Comparison of ENCODE assay signal across 10 cellular contexts in genomic region chr4:138405934-138406567, GRCh38.
DNase-seq lines count a peak whose midpoint lies in the region; ATAC-seq and TF ChIP-seq lines count a peak whose summit lies in the region.
"Had no signal": no experiment of that assay in that cellular context is flagged by ENCODE, and none has a peak within 500 bp of the region (broad histone marks: within the 10 kb centered on the region; RNA-seq: fewer than 3 reads in every experiment).

No MANE protein-coding gene starts in this region.

- 0 out of 2 replicates have a peak, but pooled peaks cover 2% of the 10 kb centered on the region for H3K36me3 Mint-ChIP-seq in WTC11
- H3K36me3 Mint-ChIP-seq: CD4-positive, CD25-positive, alpha-beta regulatory T cell had no signal

- POLR2A ChIA-PET in AG04449 (lab: Yijun Ruan, JAX) (no interaction called here), WTC11 (lab: Charles Lee) (no interaction called here)

- H3K27ac Mint-ChIP-seq in WTC11 = no peak overlapping the region
- H3K27ac Mint-ChIP-seq: CD4-positive, CD25-positive, alpha-beta regulatory T cell had no signal

- TF ChIP-seq CTCF in AG04449 (IDR thresholded peaks at IDR 0.05; ENCODE audit: insufficient read depth, low read length, missing control alignments) (no peak), WTC11 (IDR thresholded peaks at IDR 0.05) (no peak)

- no peaks in the 10 kb centered on the region for H3K27me3 ChIP-seq in HAP-1 (ENCODE audit: low read depth)
- H3K27me3 ChIP-seq: SJSA1 had no signal

- H3K4me1 ChIP-seq in HAP-1 = no peaks in the 10 kb centered on the region

- H3K9me3 ChIP-seq in HAP-1 = no peaks in the 10 kb centered on the region
- H3K9me3 ChIP-seq: SJSA1 had no signal

- H3K4me3 ChIP-seq in AG04449 (ENCODE audit: low read depth, low read length) = no peak overlapping the region
- no peak overlapping the region for H3K4me3 ChIP-seq in HAP-1
- H3K4me3 ChIP-seq: SJSA1 had no signal

- peaks cover 5% of the 10 kb centered on the region for H3K9me3 Mint-ChIP-seq in WTC11

- no peaks in the 10 kb centered on the region for H3K27me3 Mint-ChIP-seq in WTC11 (ENCODE audit: low read depth)
- H3K27me3 Mint-ChIP-seq: CD4-positive, CD25-positive, alpha-beta regulatory T cell had no signal

- H3K36me3 ChIP-seq in HAP-1 (replicated peaks) = no peaks in the 10 kb centered on the region
- H3K36me3 ChIP-seq: SJSA1 had no signal

- CTCF ChIA-PET in AG04449 (lab: Yijun Ruan, JAX) = interaction anchor here (0.9 kb wide), 1 partner anchor 10 kb away, joined by 4 read pairs; no protein-coding TSS in a partner anchor
- CTCF ChIA-PET in WTC11 (lab: Charles Lee) = no interaction called here

- H3K4me3 Mint-ChIP-seq in WTC11 = no peak overlapping the region
- H3K4me3 Mint-ChIP-seq: CD4-positive, CD25-positive, alpha-beta regulatory T cell had no signal

- peaks cover 14% of the 10 kb centered on the region for H3K4me1 Mint-ChIP-seq in WTC11
- H3K4me1 Mint-ChIP-seq: CD4-positive, CD25-positive, alpha-beta regulatory T cell had no signal

- DNase-seq in AG04449 (ENCODE audit: low read depth, low spot score) (peak; percentile 12), amniotic epithelial cell (ENCODE audit: low read depth) (peak; percentile 85), HT-29 (ENCODE audit: low spot score) (no peak), ACHN (no peak), WTC11 (ENCODE audit: low spot score) (no peak), HAP-1 (ENCODE audit: low spot score in 2 of 2) (no peak)
- DNase-seq: CD4-positive, CD25-positive, alpha-beta regulatory T cell had no signal

- ATAC-seq in GM19438 (IDR thresholded peaks at IDR 0.05; ENCODE audit: low read depth, unreplicated experiment) (peak; percentile 49), HG03280 (IDR thresholded peaks at IDR 0.05; ENCODE audit: unreplicated experiment) (peak; percentile 56), WTC11 (no peak)

- in situ Hi-C loops in ACHN (cut with HindIII; ENCODE audit: low pct_ligation_motif_present, low pct_unique_long_range_greater_than_20kb, low sequenced_read_pairs) (no loop called here), HAP-1 (cut with MboI; ENCODE audit: low sequenced_read_pairs) (no loop called here)

TF ChIP-seq in WTC11, 78 proteins besides CTCF, POLR2A, EP300 and RAD21:
- no peak for TF ChIP-seq JUN (CRISPR knock-in tag; IDR thresholded peaks at IDR 0.05)
- no peak for TF ChIP-seq RORB (CRISPR knock-in tag; IDR thresholded peaks at IDR 0.05)
- no peak for TF ChIP-seq RELA (CRISPR knock-in tag; IDR thresholded peaks at IDR 0.05; ENCODE audit: borderline replicate concordance)
- TF ChIP-seq NR2C2 (CRISPR knock-in tag; IDR thresholded peaks at IDR 0.05) = no peak
- no peak for TF ChIP-seq OVOL2 (CRISPR knock-in tag; IDR thresholded peaks at IDR 0.05; ENCODE audit: borderline replicate concordance)
- TF ChIP-seq PRDM15 (CRISPR knock-in tag; IDR thresholded peaks at IDR 0.05) = no peak
- no peak for TF ChIP-seq FOXJ3 (CRISPR knock-in tag; IDR thresholded peaks at IDR 0.05; ENCODE audit: borderline replicate concordance)
- TF ChIP-seq MYBL2 (CRISPR knock-in tag; IDR thresholded peaks at IDR 0.05) = no peak
- TF ChIP-seq STAT6 (CRISPR knock-in tag; conservative IDR thresholded peaks at IDR 0.05; ENCODE audit: low read depth) = no peak
- TF ChIP-seq MLX (CRISPR knock-in tag; IDR thresholded peaks at IDR 0.05) = no peak
- TF ChIP-seq USF2 (CRISPR knock-in tag; IDR thresholded peaks at IDR 0.05) = no peak
- no peak for TF ChIP-seq ZNF671 (CRISPR knock-in tag; IDR thresholded peaks at IDR 0.05)
- no peak for TF ChIP-seq TEAD1 (CRISPR knock-in tag; IDR thresholded peaks at IDR 0.05)
- no peak for TF ChIP-seq FOXP4 (CRISPR knock-in tag; IDR thresholded peaks at IDR 0.05)
- TF ChIP-seq E2F1 (CRISPR knock-in tag; IDR thresholded peaks at IDR 0.05) = no peak

Comparison
In these comparisons a context has a peak if more than half of its experiments do, and no peak if none do; other contexts are left out.
1. DNase-seq: peak in AG04449 (single experiment) and amniotic epithelial cell (single experiment); none in HT-29 (single experiment), ACHN (single experiment), WTC11 (single experiment) and HAP-1 (0 of 2).